2 cellular contexts compared by ENCODE assay signal in genomic region chr15:63475670-63476069, GRCh38.
TF ChIP-seq lines count a peak whose summit lies in the region.

No MANE protein-coding gene starts in this region.

TF ChIP-seq in A549, 52 proteins besides CTCF, POLR2A, EP300 and RAD21:
- TF ChIP-seq FOSB (CRISPR knock-in tag; IDR thresholded peaks at IDR 0.05) (no peak), ZFP36 (IDR thresholded peaks at IDR 0.05; ENCODE audit: borderline replicate concordance, partially characterized antibody) (no peak), TP53 (CRISPR knock-in tag; IDR thresholded peaks at IDR 0.05) (peak; percentile 34; the same call in 1 of the 2 replicates), RCOR1 (IDR thresholded peaks at IDR 0.05; ENCODE audit: low read depth, low read length) (no peak), HOXB13 (CRISPR knock-in tag; IDR thresholded peaks at IDR 0.05; ENCODE audit: low read depth) (peak; percentile 17; the same call in 1 of the 2 replicates)

TF ChIP-seq in K562, 482 proteins besides CTCF, POLR2A, EP300 and RAD21:
- no peak for TF ChIP-seq CHCHD3 (CRISPR knock-in tag; IDR thresholded peaks at IDR 0.05)
- TF ChIP-seq C11orf30 (IDR thresholded peaks at IDR 0.05; ENCODE audit: low read depth): peak; percentile 7; the same call in 1 of the 2 replicates
